8 cellular contexts compared by ENCODE assay signal in genomic region chr2:42810971-42811865, GRCh38. TPM values are rescaled to one million over a fixed set of nuclear protein-coding genes. Genes with fewer than 3 reads are reported as not detected.
DNase-seq lines count a peak whose midpoint lies in the region; ATAC-seq, FAIRE-seq and TF ChIP-seq lines count a peak whose summit lies in the region.

No MANE protein-coding gene starts in this region.

- FAIRE-seq in D721Med (lab: Jason Lieb, UNC) = no peak

- DNase-seq in BE2C (peak; percentile 71), SK-MEL-5 (ENCODE audit: low read depth, low spot score) (peak; percentile 46), astrocyte of the spinal cord (ENCODE audit: low read depth, low spot score) (peak; percentile 50), hypothalamus (lab: John Stamatoyannopoulos, UW) (peak in 41 of 51 donors; percentile 16 to 89 (median 64)), retinal pigment epithelial cell (ENCODE audit: low read depth) (no peak), D721Med (ENCODE audit: insufficient read length, low spot score) (no peak)

- H3K4me1 ChIP-seq in BE2C = peaks cover 3% of the 10 kb centered on the region; the same call in 1 of the 2 replicates

- H3K4me3 ChIP-seq in BE2C (ENCODE audit: low read depth, low read length) (peak overlapping the region; percentile 75), astrocyte of the spinal cord (ENCODE audit: low read depth, low read length) (peak overlapping the region; percentile 35), retinal pigment epithelial cell (ENCODE audit: low read length) (peak overlapping the region; percentile 62)

- no peaks in the 10 kb centered on the region for H3K9me3 ChIP-seq in BE2C

- TF ChIP-seq CTCF in BE2C (IDR thresholded peaks at IDR 0.05; ENCODE audit: low read depth, low read length) = no peak
- TF ChIP-seq CTCF in astrocyte of the spinal cord (IDR thresholded peaks at IDR 0.05; ENCODE audit: low read depth, low read length) = no peak
- no peak for TF ChIP-seq CTCF in retinal pigment epithelial cell (conservative IDR thresholded peaks at IDR 0.05; ENCODE audit: low read depth, low read length)
- no peak for TF ChIP-seq CTCF in D721Med (IDR thresholded peaks at IDR 0.05; ENCODE audit: insufficient read depth, missing control alignments)

- H3K36me3 ChIP-seq in BE2C = no peaks in the 10 kb centered on the region

- peak; percentile 18 for ATAC-seq in GM18907 (IDR thresholded peaks at IDR 0.05; ENCODE audit: unreplicated experiment)
- peak; percentile 9 for ATAC-seq in HG03342 (IDR thresholded peaks at IDR 0.05; ENCODE audit: unreplicated experiment)

- no peaks in the 10 kb centered on the region for H3K27me3 ChIP-seq in BE2C

- in situ Hi-C loops in SK-MEL-5 (cut with HindIII; ENCODE audit: low pct_unique_long_range_greater_than_20kb, low sequenced_read_pairs) (no loop called here), astrocyte of the spinal cord (cut with HindIII; ENCODE audit: low sequenced_read_pairs) (no loop called here)

RNA-seq across cellular contexts. Expression of gene HAAO, which starts 18.8 kb away (rescaled TPM):
- not detected for polyA plus RNA-seq in BE2C (2012; ENCODE audit: insufficient read depth, insufficient read length, low read depth)
- not detected in 2 replicates for total RNA-seq in SK-MEL-5 (2014; rRNA removed; shearing (Covaris generic))
- polyA plus RNA-seq in SK-MEL-5 (2015; cell fraction: cytosol; rRNA removed) = not detected in 2 replicates
- not detected in 2 replicates for polyA plus RNA-seq in SK-MEL-5 (2015; cell fraction: nucleus; rRNA removed)

RNA-seq across cellular contexts. Expression of gene OXER1, which starts 47.3 kb away (rescaled TPM):
- polyA plus RNA-seq in BE2C (2012; ENCODE audit: insufficient read depth, insufficient read length, low read depth) = not detected
- not detected in 2 replicates for total RNA-seq in SK-MEL-5 (2014; rRNA removed; shearing (Covaris generic))
- polyA plus RNA-seq in SK-MEL-5 (2015; cell fraction: cytosol; rRNA removed) = not detected in 2 replicates
- not detected in 2 replicates for polyA plus RNA-seq in SK-MEL-5 (2015; cell fraction: nucleus; rRNA removed)

Comparison
In these comparisons a context has a peak if more than half of its experiments do, and no peak if none do; other contexts are left out.
1. DNase-seq: peak in BE2C (single experiment), SK-MEL-5 (single experiment), astrocyte of the spinal cord (single experiment) and hypothalamus (41 of 51); none in retinal pigment epithelial cell (single experiment) and D721Med (single experiment).
2. Peak in every context shown above with its lines, with median percentiles within 50 percentile points of each other: H3K4me3 ChIP-seq.